In the genomic region with DNA sequence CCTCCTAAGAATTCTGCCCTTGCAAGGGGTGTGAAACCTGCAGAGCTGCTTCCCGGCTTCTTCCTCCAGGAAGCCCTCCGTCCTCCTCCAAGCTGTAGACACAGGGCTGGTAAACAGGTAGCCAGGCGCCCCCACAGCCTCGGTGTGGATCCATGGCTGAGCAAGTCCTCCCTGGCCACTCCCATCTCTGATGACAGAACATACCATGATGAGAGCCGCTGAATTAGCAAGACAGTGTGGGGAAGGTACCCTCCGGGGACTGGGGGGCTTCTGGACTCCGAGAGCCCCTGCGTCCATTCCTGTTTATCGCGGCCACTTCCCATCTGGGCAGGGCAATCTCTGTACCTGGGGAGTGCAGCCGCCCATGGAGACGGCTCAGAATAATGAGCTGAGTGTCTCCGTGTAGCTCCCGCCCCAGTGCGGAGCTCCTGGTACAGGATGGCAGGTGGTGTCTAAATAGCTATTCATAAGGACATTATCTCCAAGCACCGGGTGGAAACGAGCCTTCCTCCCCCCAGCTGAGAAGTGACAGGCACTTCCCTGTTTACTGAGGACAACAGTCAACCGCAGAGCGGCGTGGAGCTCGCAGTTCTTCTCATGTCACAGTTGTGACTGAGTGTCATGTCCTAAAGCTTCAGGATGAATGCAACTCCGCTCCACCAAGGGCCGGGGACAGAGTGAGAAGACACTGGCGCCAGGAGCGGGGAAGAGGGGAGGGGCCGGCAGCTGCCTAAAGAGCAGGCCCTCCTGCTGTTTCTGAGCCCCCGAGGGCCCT, we compare ENCODE assay signal across 8 cellular contexts. TPM values are rescaled to one million over a fixed set of nuclear protein-coding genes. Genes with fewer than 3 reads are reported as not detected.
DNase-seq lines count a peak whose midpoint lies in the region; ATAC-seq and TF ChIP-seq lines count a peak whose summit lies in the region.

No MANE protein-coding gene starts in this region.

- intact Hi-C loops in Caco-2 (cut with micrococcal nuclease; ENCODE audit: unreplicated experiment) = loop anchor here (5.0 kb wide), 1 partner anchor 121 kb away; no protein-coding TSS in a partner anchor
- intact Hi-C loops in right lobe of liver (cut with DNase I) = no loop called here

- TF ChIP-seq POLR2A in right lobe of liver (IDR thresholded peaks at IDR 0.05) = no peak

- H3K4me3 ChIP-seq in Caco-2 (ENCODE audit: low read depth, low read length) (no peak overlapping the region), right lobe of liver (no peak overlapping the region)

- H3K36me3 ChIP-seq in Caco-2 (ENCODE audit: control insufficient read depth, insufficient read depth, low read length) = no peaks in the 10 kb centered on the region
- H3K36me3 ChIP-seq in right lobe of liver = no peaks in the 10 kb centered on the region

- 16% methylated on average over 9 of the region's 27 CpGs for WGBS in right lobe of liver (ENCODE audit: insufficient coverage, low coverage, low lambda C conversion rate, missing lambda C conversion rate)

- no peak overlapping the region for H3K27ac Mint-ChIP-seq in Caco-2 (ENCODE audit: unreplicated experiment)
- peak overlapping the region; percentile 65 for H3K27ac Mint-ChIP-seq in T-helper 1 cell treated with Interleukin-12 subunit alpha and Interleukin-12 subunit beta and Interleukin-4 antibody, amounts not matched to agents 30 μg/mL and 1 μg/mL, for 36 hours

- H3K27me3 ChIP-seq in Caco-2 (replicated peaks; ENCODE audit: control insufficient read depth, insufficient read depth, low read length) (0 out of 2 replicates have a peak, but pooled peaks cover 2% of the 10 kb centered on the region), right lobe of liver (no peaks in the 10 kb centered on the region)

- H3K27me3 Mint-ChIP-seq in Caco-2 (ENCODE audit: insufficient read depth, unreplicated experiment) = peaks cover 11% of the 10 kb centered on the region
- H3K27me3 Mint-ChIP-seq in T-helper 1 cell treated with Interleukin-12 subunit alpha and Interleukin-12 subunit beta and Interleukin-4 antibody, amounts not matched to agents 30 μg/mL and 1 μg/mL, for 36 hours (ENCODE audit: low read depth) = peaks cover 17% of the 10 kb centered on the region

- H3K4me3 Mint-ChIP-seq in Caco-2 (ENCODE audit: unreplicated experiment) = peak overlapping the region; percentile 20
- peak overlapping the region; percentile 28 for H3K4me3 Mint-ChIP-seq in T-helper 1 cell treated with Interleukin-12 subunit alpha and Interleukin-12 subunit beta and Interleukin-4 antibody, amounts not matched to agents 30 μg/mL and 1 μg/mL, for 36 hours

- H3K4me1 Mint-ChIP-seq in Caco-2 (ENCODE audit: low read depth, unreplicated experiment) = peaks cover 9% of the 10 kb centered on the region
- H3K4me1 Mint-ChIP-seq in T-helper 1 cell treated with Interleukin-12 subunit alpha and Interleukin-12 subunit beta and Interleukin-4 antibody, amounts not matched to agents 30 μg/mL and 1 μg/mL, for 36 hours (ENCODE audit: low read depth) = peaks cover 9% of the 10 kb centered on the region

- DNase-seq in Caco-2 (no peak), NCI-H187 (lab: John Stamatoyannopoulos, UW) (peak; percentile 82 to 88), right lobe of liver (peak in 2 of 3 donors; percentile 58 to 80), NCI-H446 (lab: John Stamatoyannopoulos, UW) (no peak), 8988T (no peak), EL (no peak)

- TF ChIP-seq CTCF in Caco-2 (IDR thresholded peaks at IDR 0.05; ENCODE audit: insufficient read depth in 1 of 2, low read depth in 1 of 2, low read length in 1 of 2, severe bottlenecking in 1 of 2, unreplicated experiment in 1 of 2) = no peak
- TF ChIP-seq CTCF in right lobe of liver (IDR thresholded peaks at IDR 0.05) = no peak

- POLR2A ChIA-PET in Caco-2 (lab: Charles Lee) = interaction anchor here (1.2 to 1.3 kb wide), 2 partner anchors 108 to 110 kb away, joined by 3 to 5 read pairs; partner anchors contain the start of gene MRGBP

- ATAC-seq in right lobe of liver (peak; percentile 53 to 85 (median 68)), GM21723 (IDR thresholded peaks at IDR 0.05; ENCODE audit: unreplicated experiment) (no peak)

- no peaks in the 10 kb centered on the region for H3K36me3 Mint-ChIP-seq in Caco-2 (ENCODE audit: insufficient read depth, unreplicated experiment)
- H3K36me3 Mint-ChIP-seq in T-helper 1 cell treated with Interleukin-12 subunit alpha and Interleukin-12 subunit beta and Interleukin-4 antibody, amounts not matched to agents 30 μg/mL and 1 μg/mL, for 36 hours (ENCODE audit: low read depth) = no peaks in the 10 kb centered on the region

- H3K4me1 ChIP-seq in Caco-2 = peaks cover 10% of the 10 kb centered on the region
- H3K4me1 ChIP-seq in right lobe of liver = no peaks in the 10 kb centered on the region

- H3K27ac ChIP-seq in right lobe of liver = no peak overlapping the region

- no TSS peak for BruUV-seq in Caco-2 (replicated peaks; lab: Mats Ljungman, UMichigan)

- CTCF ChIA-PET in Caco-2 (lab: Charles Lee) = interaction anchor here (0.6 to 2.3 kb wide), 7 partner anchors 8 to 122 kb away, joined by 3 to 17 read pairs (median 7); no protein-coding TSS in a partner anchor

- H3K9me3 Mint-ChIP-seq in Caco-2 (ENCODE audit: unreplicated experiment) = peaks cover 2% of the 10 kb centered on the region
- H3K9me3 Mint-ChIP-seq in T-helper 1 cell treated with Interleukin-12 subunit alpha and Interleukin-12 subunit beta and Interleukin-4 antibody, amounts not matched to agents 30 μg/mL and 1 μg/mL, for 36 hours = no peaks in the 10 kb centered on the region

- H3K9me3 ChIP-seq in Caco-2 (0 out of 2 replicates have a peak, but pooled peaks cover under 1% of the 10 kb centered on the region), right lobe of liver (no peaks in the 10 kb centered on the region)

RNA-seq across cellular contexts. Expression of gene NTSR1, which starts 22.7 kb away (rescaled TPM):
- 0.14 and 0.16 TPM in 2 replicates for total RNA-seq in Caco-2 (2022)
- total RNA-seq in right lobe of liver = under 1 TPM in 4 of 6 experiments, not detected in 2; 0.04 to 0.74 (median 0.09) TPM

RNA-seq across cellular contexts. Expression of gene SLCO4A1, which starts 43.7 kb away (rescaled TPM):
- total RNA-seq in Caco-2 (2022) (18.7 and 23.6 TPM in 2 replicates), right lobe of liver (1 to 10 TPM in 5 of 6 experiments, under 1 TPM in 1; 0.93 to 8.8 (median 4.3) TPM)

Comparison
In these comparisons a context has a peak if more than half of its experiments do, and no peak if none do; other contexts are left out.
1. DNase-seq: peak in NCI-H187 (2 of 2) and right lobe of liver (2 of 3); none in Caco-2 (0 of 2), NCI-H446 (0 of 2), 8988T (single experiment) and EL (single experiment).